22 cellular contexts compared by ENCODE assay signal in the genomic region with DNA sequence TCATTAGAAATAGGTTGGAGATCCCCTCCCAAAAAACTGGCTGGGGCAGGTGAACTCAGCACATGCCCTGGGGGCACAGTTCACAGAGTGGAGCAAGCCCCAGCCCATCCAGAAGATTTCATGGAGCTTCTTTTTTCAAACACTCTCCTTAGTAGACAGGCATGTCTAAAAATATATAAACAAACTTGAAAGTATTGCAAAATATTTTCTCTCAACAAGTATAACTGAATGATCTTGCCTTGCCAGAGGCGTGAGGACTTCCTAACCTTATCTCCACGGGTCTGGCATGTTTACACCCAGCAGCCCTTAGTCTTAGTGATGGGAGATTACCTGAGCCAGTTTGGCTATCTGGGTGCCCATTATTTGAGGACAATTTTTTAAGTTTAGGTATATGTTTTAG.
A peak's percentile ranks its signal among the peaks of the same experiment; 100 is the strongest.
DNase-seq lines count a peak whose midpoint lies in the region; FAIRE-seq and TF ChIP-seq lines count a peak whose summit lies in the region.
"Had no signal": no experiment of that assay in that cellular context is flagged by ENCODE, and none has a peak within 500 bp of the region (broad histone marks: within the 10 kb centered on the region; RNA-seq: fewer than 3 reads in every experiment).

No MANE protein-coding gene starts in this region.

- H3K14ac ChIP-seq in mesenchymal stem cell (ENCODE audit: low read length in 2 of 2): no peak overlapping the region

- H2BK15ac ChIP-seq in mesenchymal stem cell (ENCODE audit: low read depth, poor library complexity, severe bottlenecking): no peak overlapping the region

- H3K9me2 ChIP-seq in OCI-LY1 (ENCODE audit: low read depth, low read length): no peaks in the 10 kb centered on the region
- H3K9me2 ChIP-seq: SK-N-SH had no signal

- no peak overlapping the region for H3K18ac ChIP-seq in mesenchymal stem cell (ENCODE audit: low read depth in 1 of 2, low read length in 2 of 2)

- H2BK12ac ChIP-seq in mesenchymal stem cell (ENCODE audit: low read length in 2 of 2): no peak overlapping the region

- WGBS in mesenchymal stem cell: 75% methylated on average over 2 of the region's 2 CpGs

- in situ Hi-C loops in G401 (cut with HindIII; ENCODE audit: low sequenced_read_pairs): no loop called here

- no peak overlapping the region for H4K8ac ChIP-seq in mesenchymal stem cell (ENCODE audit: low read length)

- H3K4me1 ChIP-seq in BLaER1 (peaks cover 49% of the 10 kb centered on the region), OCI-LY1 (ENCODE audit: insufficient read depth, low read length, severe bottlenecking) (peaks cover 80% of the 10 kb centered on the region), colonic mucosa (peaks cover 4% of the 10 kb centered on the region), mesenchymal stem cell (ENCODE audit: control insufficient read depth, insufficient read depth, low read depth, low read length) (peaks cover 10% of the 10 kb centered on the region), osteoblast (ENCODE audit: insufficient read depth, low read length) (no peaks in the 10 kb centered on the region)
- H3K4me1 ChIP-seq: Caco-2, HAP-1 had no signal

- FAIRE-seq in urothelium cell line (lab: Jason Lieb, UNC): no peak
- FAIRE-seq: A204.1 had no signal

- H2BK5ac ChIP-seq in mesenchymal stem cell (ENCODE audit: low read depth, low read length, poor library complexity, severe bottlenecking): no peak overlapping the region

- no peak overlapping the region for H3K4ac ChIP-seq in mesenchymal stem cell (ENCODE audit: low read depth in 1 of 2, low read length in 2 of 2)

- no peak for TF ChIP-seq CTCF in OCI-LY1 (IDR thresholded peaks at IDR 0.05; ENCODE audit: low read length)
- no peak for TF ChIP-seq CTCF in colonic mucosa (IDR thresholded peaks at IDR 0.05)
- no peak for TF ChIP-seq CTCF in osteoblast (IDR thresholded peaks at IDR 0.05; ENCODE audit: extremely low read depth, low read depth, low read length)

- DNase-seq in colonic mucosa (peak; percentile 13), mesenchymal stem cell (peak; percentile 4), osteoblast (ENCODE audit: insufficient read length, low spot score, missing footprints) (no peak), urothelium cell line (ENCODE audit: low spot score) (no peak), superior temporal gyrus (ENCODE audit: extremely low spot score) (no peak), G401 (ENCODE audit: low spot score) (no peak)
- DNase-seq: Caco-2, DMS153, EL, MV-4-11, NCI-H1436, NCI-H2029 treated with DMSO at 0.1 percent for 48 hours, NCI-H2171 treated with DMSO at 0.1 percent for 48 hours, NCI-H510A, NCI-H82, Peyer's patch, SHP77, SK-N-SH had no signal

- H3F3A ChIP-seq in OCI-LY1 (ENCODE audit: insufficient read depth, low read length): no peaks in the 10 kb centered on the region

- H2AK5ac ChIP-seq in mesenchymal stem cell (ENCODE audit: low read length, severe bottlenecking): no peak overlapping the region

- H3K27ac ChIP-seq in BLaER1 (peak overlapping the region; percentile 70; the same call in 1 of the 2 replicates), OCI-LY1 (ENCODE audit: low read depth, low read length, poor library complexity, severe bottlenecking) (peak overlapping the region; percentile 96), colonic mucosa (no peak overlapping the region), mesenchymal stem cell (ENCODE audit: low read length, poor library complexity, severe bottlenecking) (no peak overlapping the region), osteoblast (ENCODE audit: low read depth, low read length) (no peak overlapping the region)
- H3K27ac ChIP-seq: Peyer's patch had no signal

- H3K79me2 ChIP-seq in OCI-LY1 (ENCODE audit: insufficient read depth, low read length): no peaks in the 10 kb centered on the region
- no peaks in the 10 kb centered on the region for H3K79me2 ChIP-seq in osteoblast (ENCODE audit: insufficient read depth, low read length)

- H3K9ac ChIP-seq in BLaER1: no peak overlapping the region
- no peak overlapping the region; the same call in 1 of the 2 replicates for H3K9ac ChIP-seq in OCI-LY1 (ENCODE audit: low read length)
- H3K9ac ChIP-seq in colonic mucosa (ENCODE audit: low read depth in 2 of 2, low read length in 2 of 2): no peak overlapping the region
- H3K9ac ChIP-seq in mesenchymal stem cell (ENCODE audit: low read length): no peak overlapping the region
- H3K9ac ChIP-seq: SK-N-SH had no signal

- peak overlapping the region; percentile 74 for H3K4me2 ChIP-seq in BLaER1
- H3K4me2 ChIP-seq in OCI-LY1 (ENCODE audit: low read length): no peak overlapping the region
- no peak overlapping the region for H3K4me2 ChIP-seq in mesenchymal stem cell (ENCODE audit: low read length, poor library complexity, severe bottlenecking)
- no peak overlapping the region for H3K4me2 ChIP-seq in osteoblast (ENCODE audit: insufficient read depth, low read length)
- H3K4me2 ChIP-seq: SK-N-SH had no signal

- H3K79me1 ChIP-seq in mesenchymal stem cell (replicated peaks; ENCODE audit: low read length, poor library complexity, severe bottlenecking): no peaks in the 10 kb centered on the region

- H2AFZ ChIP-seq in OCI-LY1 (ENCODE audit: low read length) (no peak overlapping the region), mesenchymal stem cell (ENCODE audit: low read depth, low read length) (no peak overlapping the region), osteoblast (ENCODE audit: low read length) (no peak overlapping the region)

- H3K4me3 ChIP-seq in BLaER1 (no peak overlapping the region), OCI-LY1 (ENCODE audit: low read depth, low read length, poor library complexity, severe bottlenecking) (no peak overlapping the region), colonic mucosa (no peak overlapping the region), mesenchymal stem cell (ENCODE audit: insufficient read depth in 1 of 2, low read depth in 1 of 2, low read length in 2 of 2) (no peak overlapping the region), osteoblast (ENCODE audit: insufficient read depth, low read length) (no peak overlapping the region)
- H3K4me3 ChIP-seq: HAP-1, Peyer's patch had no signal

- no peak overlapping the region for H4K91ac ChIP-seq in mesenchymal stem cell (ENCODE audit: low read length)

- no peak overlapping the region for H2BK120ac ChIP-seq in mesenchymal stem cell (ENCODE audit: low read depth, low read length)

- H3K36me3 ChIP-seq in BLaER1 (no peaks in the 10 kb centered on the region), OCI-LY1 (ENCODE audit: insufficient read depth, low read length) (no peaks in the 10 kb centered on the region), colonic mucosa (no peaks in the 10 kb centered on the region), mesenchymal stem cell (ENCODE audit: control insufficient read depth in 1 of 2, insufficient read depth in 2 of 2, low read depth in 1 of 2, low read length in 2 of 2) (no peaks in the 10 kb centered on the region), osteoblast (ENCODE audit: insufficient read depth, low read length) (no peaks in the 10 kb centered on the region)
- H3K36me3 ChIP-seq: HAP-1, Peyer's patch had no signal

- intact Hi-C loops in colonic mucosa (cut with DNase I): loop anchor here (10.0 kb wide), 1 partner anchor 238 kb away; a partner anchor contains a TSS

- no peak overlapping the region for H3K23ac ChIP-seq in mesenchymal stem cell (ENCODE audit: low read length in 2 of 2)

- H3K27me3 ChIP-seq in BLaER1 (no peaks in the 10 kb centered on the region), OCI-LY1 (ENCODE audit: insufficient read depth, low read length) (no peaks in the 10 kb centered on the region), colonic mucosa (no peaks in the 10 kb centered on the region), mesenchymal stem cell (ENCODE audit: control insufficient read depth in 1 of 2, insufficient read depth in 1 of 2, low read length in 2 of 2) (peaks cover 14 to 16% of the 10 kb centered on the region in 2 experiments), osteoblast (ENCODE audit: insufficient read depth, low read length) (peaks cover 13% of the 10 kb centered on the region)
- H3K27me3 ChIP-seq: Peyer's patch had no signal

- no peaks in the 10 kb centered on the region for H4K20me1 ChIP-seq in BLaER1
- H4K20me1 ChIP-seq in OCI-LY1 (ENCODE audit: insufficient read depth, low read length): no peaks in the 10 kb centered on the region
- no peaks in the 10 kb centered on the region for H4K20me1 ChIP-seq in osteoblast (ENCODE audit: insufficient read depth, low read length)

- peaks cover 6% of the 10 kb centered on the region; the same call in 1 of the 2 replicates for H3K9me3 ChIP-seq in BLaER1
- H3K9me3 ChIP-seq in OCI-LY1 (ENCODE audit: low read length): no peaks in the 10 kb centered on the region
- H3K9me3 ChIP-seq in colonic mucosa: no peaks in the 10 kb centered on the region
- no peaks in the 10 kb centered on the region for H3K9me3 ChIP-seq in mesenchymal stem cell (ENCODE audit: control insufficient read depth, low read length)
- peaks cover 2% of the 10 kb centered on the region for H3K9me3 ChIP-seq in osteoblast (ENCODE audit: low read depth, low read length)
- H3K9me3 ChIP-seq: HAP-1, SK-N-SH had no signal

Comparison
In these comparisons a context has a peak if more than half of its experiments do, and no peak if none do; other contexts are left out.
1. H3K27ac ChIP-seq: peak in BLaER1 (single experiment) and OCI-LY1 (single experiment); none in colonic mucosa (single experiment), mesenchymal stem cell (single experiment) and osteoblast (single experiment).
2. DNase-seq: peak in colonic mucosa (single experiment) and mesenchymal stem cell (single experiment); none in osteoblast (single experiment), urothelium cell line (single experiment), superior temporal gyrus (single experiment) and G401 (single experiment).